ENCODE assay signal across 11 cellular contexts in genomic region chr11:96098511-96099241, GRCh38.
DNase-seq lines count a peak whose midpoint lies in the region; ATAC-seq and TF ChIP-seq lines count a peak whose summit lies in the region.
"Had no signal": no experiment of that assay in that cellular context is flagged by ENCODE, and none has a peak within 500 bp of the region (broad histone marks: within the 10 kb centered on the region; RNA-seq: fewer than 3 reads in every experiment).

No MANE protein-coding gene starts in this region.

- DNase-seq in RWPE2 (ENCODE audit: low spot score) (no peak), fibroblast of villous mesenchyme (ENCODE audit: low read depth) (peak; percentile 70), neural crest cell (ENCODE audit: low read depth, low spot score) (no peak), inferior parietal cortex (ENCODE audit: extremely low spot score) (no peak)
- DNase-seq in activated CD4-positive, CD25-positive, alpha-beta regulatory T cell (lab: John Stamatoyannopoulos, UW), result no peak
- DNase-seq: NCI-H1436; stimulated activated CD4-positive, alpha-beta T cell treated with anti-CD3 and anti-CD28 coated beads, Interleukin-1b, Interleukin-23, amount 100 ng/mL, for 48 hours had no signal

- no peak for TF ChIP-seq CTCF in RWPE2 (IDR thresholded peaks at IDR 0.05; ENCODE audit: poor library complexity, severe bottlenecking)
- TF ChIP-seq CTCF in fibroblast of villous mesenchyme (IDR thresholded peaks at IDR 0.05; ENCODE audit: insufficient read depth, low read depth, low read length), result no peak
- TF ChIP-seq CTCF in neural crest cell (conservative IDR thresholded peaks at IDR 0.05), result no peak

- H3K36me3 Mint-ChIP-seq in neural crest cell (ENCODE audit: low read depth), result no peaks in the 10 kb centered on the region
- H3K36me3 Mint-ChIP-seq in activated T-helper 17 cell treated with anti-CD3 and anti-CD28 coated beads, Interleukin-2, amount 50 U/mL, for 72 hours (ENCODE audit: low read depth), result peaks cover 5% of the 10 kb centered on the region

- H3K36me3 ChIP-seq in BLaER1 treated with 17β-estradiol and CSF1 and Interleukin-3, amounts not matched to agents 10 nM and 100 nM, result peaks cover 0 to 43% (median 0%) of the 10 kb centered on the region in 11 experiments; a peak in 3 of 22 replicates
- H3K36me3 ChIP-seq in RWPE2 (ENCODE audit: low read depth), result no peaks in the 10 kb centered on the region

- H3K27me3 Mint-ChIP-seq in neural crest cell (ENCODE audit: low read depth), result no peaks in the 10 kb centered on the region
- no peaks in the 10 kb centered on the region for H3K27me3 Mint-ChIP-seq in activated T-helper 17 cell treated with anti-CD3 and anti-CD28 coated beads, Interleukin-2, amount 50 U/mL, for 72 hours

- no peaks in the 10 kb centered on the region for H3K9me3 ChIP-seq in BLaER1 treated with 17β-estradiol and CSF1 and Interleukin-3, amounts not matched to agents 10 nM and 100 nM (replicated peaks in 1 of 11)
- no peaks in the 10 kb centered on the region for H3K9me3 ChIP-seq in RWPE2 (ENCODE audit: severe bottlenecking)

- no peaks in the 10 kb centered on the region for H3K9me3 Mint-ChIP-seq in neural crest cell
- no peaks in the 10 kb centered on the region for H3K9me3 Mint-ChIP-seq in activated T-helper 17 cell treated with anti-CD3 and anti-CD28 coated beads, Interleukin-2, amount 50 U/mL, for 72 hours
- H3K9me3 Mint-ChIP-seq: T-helper 1 cell treated with Interleukin-12 subunit alpha and Interleukin-12 subunit beta and Interleukin-4 antibody, amounts not matched to agents 30 μg/mL and 1 μg/mL, for 36 hours had no signal

- peaks cover 0 to 83% (median 0%) of the 10 kb centered on the region in 11 experiments; a peak in 5 of 22 replicates for H4K20me1 ChIP-seq in BLaER1 treated with 17β-estradiol and CSF1 and Interleukin-3, amounts not matched to agents 10 nM and 100 nM

- H3K4me3 Mint-ChIP-seq in neural crest cell, result no peak overlapping the region
- H3K4me3 Mint-ChIP-seq in activated T-helper 17 cell treated with anti-CD3 and anti-CD28 coated beads, Interleukin-2, amount 50 U/mL, for 72 hours, result no peak overlapping the region
- H3K4me3 Mint-ChIP-seq: T-helper 1 cell treated with Interleukin-12 subunit alpha and Interleukin-12 subunit beta and Interleukin-4 antibody, amounts not matched to agents 30 μg/mL and 1 μg/mL, for 36 hours had no signal

- peak overlapping the region in 8 of 11 experiments; percentile 25 to 66 (median 50); a peak in 14 of 22 replicates for H3K4me2 ChIP-seq in BLaER1 treated with 17β-estradiol and CSF1 and Interleukin-3, amounts not matched to agents 10 nM and 100 nM

- peak overlapping the region in 1 of 11 experiments; percentile 2; a peak in 2 of 22 replicates for H3K27ac ChIP-seq in BLaER1 treated with 17β-estradiol and CSF1 and Interleukin-3, amounts not matched to agents 10 nM and 100 nM
- peak overlapping the region; percentile 57 for H3K27ac ChIP-seq in RWPE2 (ENCODE audit: poor library complexity, severe bottlenecking)

- ATAC-seq in RWPE2 (ENCODE audit: low read depth) (no peak; the same call in 2 of the 3 replicates), HG02884 (IDR thresholded peaks at IDR 0.05; ENCODE audit: unreplicated experiment) (no peak)
- no peak for ATAC-seq in activated T-helper 17 cell treated with anti-CD3 and anti-CD28 coated beads, Interleukin-2, amount 50 U/mL, for 72 hours (replicated peaks)

- no peak overlapping the region for H3K4me3 ChIP-seq in BLaER1 treated with 17β-estradiol and CSF1 and Interleukin-3, amounts not matched to agents 10 nM and 100 nM
- no peak overlapping the region for H3K4me3 ChIP-seq in RWPE2 (ENCODE audit: severe bottlenecking)
- H3K4me3 ChIP-seq in fibroblast of villous mesenchyme (ENCODE audit: low read depth, low read length), result no peak overlapping the region

- peak overlapping the region; percentile 7 for H3K27ac Mint-ChIP-seq in neural crest cell (ENCODE audit: unreplicated experiment)
- no peak overlapping the region for H3K27ac Mint-ChIP-seq in activated T-helper 17 cell treated with anti-CD3 and anti-CD28 coated beads, Interleukin-2, amount 50 U/mL, for 72 hours
- H3K27ac Mint-ChIP-seq: T-helper 1 cell treated with Interleukin-12 subunit alpha and Interleukin-12 subunit beta and Interleukin-4 antibody, amounts not matched to agents 30 μg/mL and 1 μg/mL, for 36 hours had no signal

- peak overlapping the region in 1 of 11 experiments; percentile 10; a peak in 1 of 22 replicates for H3K9ac ChIP-seq in BLaER1 treated with 17β-estradiol and CSF1 and Interleukin-3, amounts not matched to agents 10 nM and 100 nM

- no peaks in the 10 kb centered on the region for H3K27me3 ChIP-seq in BLaER1 treated with 17β-estradiol and CSF1 and Interleukin-3, amounts not matched to agents 10 nM and 100 nM
- no peaks in the 10 kb centered on the region for H3K27me3 ChIP-seq in RWPE2 (ENCODE audit: insufficient read depth, poor library complexity, severe bottlenecking)

- H3K4me1 Mint-ChIP-seq in neural crest cell, result peaks cover 44% of the 10 kb centered on the region
- H3K4me1 Mint-ChIP-seq in activated T-helper 17 cell treated with anti-CD3 and anti-CD28 coated beads, Interleukin-2, amount 50 U/mL, for 72 hours, result peaks cover 15% of the 10 kb centered on the region

- peaks cover 0 to 32% (median 7%) of the 10 kb centered on the region in 10 experiments; a peak in 12 of 20 replicates for H3K4me1 ChIP-seq in BLaER1 treated with 17β-estradiol and CSF1 and Interleukin-3, amounts not matched to agents 10 nM and 100 nM
- peaks cover 45% of the 10 kb centered on the region for H3K4me1 ChIP-seq in RWPE2 (ENCODE audit: insufficient read depth, poor library complexity, severe bottlenecking)
